8 cellular contexts compared by ENCODE assay signal in genomic region chr20:21302645-21303060, GRCh38. TPM values are rescaled to one million over a fixed set of nuclear protein-coding genes. Genes with fewer than 3 reads are reported as not detected.
DNase-seq lines count a peak whose midpoint lies in the region; ATAC-seq, FAIRE-seq and TF ChIP-seq lines count a peak whose summit lies in the region.

No MANE protein-coding gene starts in this region.

- peak overlapping the region; percentile 76 for H3K27ac ChIP-seq in OCI-LY3 (ENCODE audit: low read length)

- in situ Hi-C loops in G401 (cut with HindIII; ENCODE audit: low sequenced_read_pairs): no loop called here

- H2AFZ ChIP-seq in OCI-LY3 (ENCODE audit: low read depth, low read length) (peak overlapping the region; percentile 49), neuron (ENCODE audit: low read depth, low read length) (peak overlapping the region; percentile 49)

- intact Hi-C loops in Right ventricle myocardium inferior (cut with DNase I) (loop anchor here (5.0 kb wide), 2 partner anchors 65 to 175 kb away; partner anchors contain the start of gene KIZ), cardiac septum (cut with DNase I) (loop anchor here (2.0 to 5.0 kb wide), 2 partner anchors 95 to 178 kb away; partner anchors contain the start of gene NKX2-4)

- peak; percentile 56 for ATAC-seq in Right ventricle myocardium inferior

- no peaks in the 10 kb centered on the region for H3K9me3 ChIP-seq in OCI-LY3 (ENCODE audit: insufficient read depth, low read length)
- no peaks in the 10 kb centered on the region for H3K9me3 ChIP-seq in neuron (ENCODE audit: low read length)

- peaks cover 7% of the 10 kb centered on the region for H3K36me3 ChIP-seq in OCI-LY3 (replicated peaks; ENCODE audit: low read depth, low read length)
- H3K36me3 ChIP-seq in neuron (ENCODE audit: insufficient read depth, low read length): peaks cover 5% of the 10 kb centered on the region

- no peak for DNase-seq in Right ventricle myocardium inferior (ENCODE audit: missing footprints)
- DNase-seq in cardiac septum (ENCODE audit: low spot score): no peak
- no peak for DNase-seq in epithelial cell of proximal tubule (ENCODE audit: low read depth)
- DNase-seq in G401 (ENCODE audit: low spot score): no peak
- DNase-seq in D721Med (ENCODE audit: insufficient read length, low spot score): no peak
- DNase-seq in ureter (ENCODE audit: low spot score): no peak

- H3K9ac ChIP-seq in OCI-LY3 (ENCODE audit: low read length): peak overlapping the region; percentile 85

- H3K79me2 ChIP-seq in OCI-LY3 (ENCODE audit: low read length): peaks cover 55% of the 10 kb centered on the region

- no peak for FAIRE-seq in D721Med (lab: Jason Lieb, UNC)

- peaks cover 20% of the 10 kb centered on the region for H4K20me1 ChIP-seq in OCI-LY3 (ENCODE audit: insufficient read depth, low read length)

- H3K4me2 ChIP-seq in OCI-LY3 (ENCODE audit: low read length): peak overlapping the region; percentile 92

- peaks cover 14% of the 10 kb centered on the region for H3K4me1 ChIP-seq in OCI-LY3 (ENCODE audit: low read length)
- H3K4me1 ChIP-seq in neuron (ENCODE audit: insufficient read depth, low read length): peaks cover 18% of the 10 kb centered on the region

- H3K4me3 ChIP-seq in OCI-LY3 (ENCODE audit: low read length) (peak overlapping the region; percentile 91), epithelial cell of proximal tubule (ENCODE audit: low read depth, low read length) (peak overlapping the region; percentile 60), neuron (ENCODE audit: low read length) (peak overlapping the region; percentile 84)

- H3K27me3 ChIP-seq in OCI-LY3 (ENCODE audit: low read depth, low read length) (no peaks in the 10 kb centered on the region), neuron (ENCODE audit: insufficient read depth, low read length) (no peaks in the 10 kb centered on the region)

- TF ChIP-seq CTCF in OCI-LY3 (IDR thresholded peaks at IDR 0.05; ENCODE audit: low read depth, low read length): no peak
- TF ChIP-seq CTCF in epithelial cell of proximal tubule (conservative IDR thresholded peaks at IDR 0.05; ENCODE audit: low read depth, low read length): no peak
- no peak for TF ChIP-seq CTCF in D721Med (IDR thresholded peaks at IDR 0.05; ENCODE audit: insufficient read depth, missing control alignments)

RNA-seq across cellular contexts. Expression of gene XRN2, which starts 0.5 kb away (rescaled TPM):
- total RNA-seq in Right ventricle myocardium inferior (30.9 TPM), cardiac septum (33.4 TPM), epithelial cell of proximal tubule (92.0 and 112 TPM in 2 replicates), ureter (59.0 TPM)
- 92.7 and 123 TPM in 2 replicates for total RNA-seq in G401 (2014; rRNA removed; shearing (Covaris generic))
